8 cellular contexts compared by ENCODE assay signal in the genomic region with DNA sequence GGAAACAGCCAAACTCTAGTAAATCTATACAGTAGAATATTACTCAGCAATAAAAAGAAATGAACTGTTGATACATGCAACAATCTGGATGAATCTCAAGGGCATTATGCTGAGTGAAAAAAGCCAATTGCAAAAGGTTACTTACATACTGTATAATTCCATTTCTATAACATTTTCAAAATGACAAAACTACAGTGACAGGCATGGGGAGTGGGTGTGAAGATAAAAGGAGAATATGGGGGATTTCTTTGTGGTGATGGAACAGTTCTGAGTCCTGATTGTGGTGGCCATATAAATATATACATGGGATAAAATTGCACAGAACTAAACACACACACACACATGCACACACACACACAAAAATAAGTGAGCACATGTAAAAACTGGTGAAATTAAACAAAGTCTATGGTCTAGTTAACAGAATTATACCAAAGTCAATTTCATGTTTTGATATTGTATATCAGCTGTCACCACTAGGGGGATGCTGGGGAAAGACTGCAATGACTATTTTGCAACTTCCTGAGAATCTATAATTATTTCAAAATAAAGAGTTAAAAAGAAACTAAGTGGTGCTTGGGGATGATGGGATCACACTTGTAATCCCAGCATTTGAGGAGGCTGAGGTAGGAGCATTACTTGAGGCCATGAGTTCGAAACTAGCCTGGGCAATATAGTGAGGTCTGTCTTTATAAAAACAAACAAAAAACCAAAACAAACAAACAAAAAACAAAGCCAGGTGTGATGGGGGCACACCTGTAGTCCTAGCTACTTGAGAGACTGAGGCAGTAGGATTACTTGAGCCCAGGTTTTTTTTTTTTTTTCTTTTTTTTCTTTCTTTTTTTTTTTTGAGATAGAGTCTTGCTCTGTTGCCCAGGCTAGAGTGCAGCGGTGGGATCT.
A peak's percentile ranks its signal among the peaks of the same experiment; 100 is the strongest.
DNase-seq lines count a peak whose midpoint lies in the region; ATAC-seq, FAIRE-seq and TF ChIP-seq lines count a peak whose summit lies in the region.

No MANE protein-coding gene starts in this region.

- H3K4me3 ChIP-seq in endodermal cell (ENCODE audit: low read length): no peak overlapping the region
- no peak overlapping the region for H3K4me3 ChIP-seq in small intestine (ENCODE audit: low read depth in 1 of 2, low read length in 2 of 2)

- H3K4me3 Mint-ChIP-seq in activated naive CD8-positive, alpha-beta T cell treated with anti-CD3 and anti-CD28 coated beads, Interleukin-2, amount 50 U/mL, for 24 hours: no peak overlapping the region
- no peak overlapping the region for H3K4me3 Mint-ChIP-seq in activated naive CD8-positive, alpha-beta T cell treated with anti-CD3 and anti-CD28 coated beads for 36 hours
- H3K4me3 Mint-ChIP-seq in endodermal cell: no peak overlapping the region

- no peak for FAIRE-seq in small intestine (lab: Jason Lieb, UNC)

- DNase-seq in activated naive CD8-positive, alpha-beta T cell treated with anti-CD3 and anti-CD28 coated beads, Interleukin-2, amount 50 U/mL, for 24 hours: no peak
- DNase-seq in activated naive CD8-positive, alpha-beta T cell treated with anti-CD3 and anti-CD28 coated beads for 36 hours: no peak
- DNase-seq in MV-4-11 (lab: John Stamatoyannopoulos, UW) (peak; percentile 64), endodermal cell (no peak), small intestine (peak; percentile 13), NCI-H1694 treated with DMSO at 0.1 percent for 48 hours (lab: John Stamatoyannopoulos, UW) (no peak), mucosa of gallbladder (ENCODE audit: low spot score) (no peak), activated gamma-delta T cell treated with Interleukin-2 at 50 U/mL for 16 hours (no peak)

- no peaks in the 10 kb centered on the region for H3K27me3 ChIP-seq in endodermal cell (ENCODE audit: control insufficient read depth, insufficient read depth, low read length, poor library complexity, severe bottlenecking)
- no peaks in the 10 kb centered on the region for H3K27me3 ChIP-seq in small intestine (ENCODE audit: control insufficient read depth in 2 of 2, insufficient read depth in 2 of 2, low read length in 2 of 2)

- peaks cover 24% of the 10 kb centered on the region for H3K27me3 Mint-ChIP-seq in activated naive CD8-positive, alpha-beta T cell treated with anti-CD3 and anti-CD28 coated beads, Interleukin-2, amount 50 U/mL, for 24 hours
- peaks cover 26% of the 10 kb centered on the region for H3K27me3 Mint-ChIP-seq in activated naive CD8-positive, alpha-beta T cell treated with anti-CD3 and anti-CD28 coated beads for 36 hours
- no peaks in the 10 kb centered on the region for H3K27me3 Mint-ChIP-seq in endodermal cell (ENCODE audit: insufficient read depth)

- peak; percentile 83 for TF ChIP-seq CTCF in endodermal cell (conservative IDR thresholded peaks at IDR 0.05)

- no peak overlapping the region for H3K9ac ChIP-seq in endodermal cell (ENCODE audit: extremely low read depth, low read length, poor library complexity, severe bottlenecking)

- H3K36me3 ChIP-seq in endodermal cell (ENCODE audit: control insufficient read depth, insufficient read depth, low read length) (no peaks in the 10 kb centered on the region), small intestine (ENCODE audit: control insufficient read depth in 2 of 2, insufficient read depth in 2 of 2, low read length in 2 of 2) (no peaks in the 10 kb centered on the region)

- peak overlapping the region; percentile 8 for H3K27ac Mint-ChIP-seq in activated naive CD8-positive, alpha-beta T cell treated with anti-CD3 and anti-CD28 coated beads, Interleukin-2, amount 50 U/mL, for 24 hours
- no peak overlapping the region for H3K27ac Mint-ChIP-seq in activated naive CD8-positive, alpha-beta T cell treated with anti-CD3 and anti-CD28 coated beads for 36 hours
- H3K27ac Mint-ChIP-seq in endodermal cell: no peak overlapping the region

- H3K27ac ChIP-seq in endodermal cell (ENCODE audit: low read depth, low read length) (no peak overlapping the region), small intestine (ENCODE audit: low read depth in 1 of 2, low read length in 1 of 2) (no peak overlapping the region)

- 82 to 100% methylated on average over 1 to 2 of the region's 2 CpGs for WGBS in endodermal cell (ENCODE audit: insufficient coverage in 1 of 2, insufficient read length in 1 of 2), 2 experiments
- WGBS in small intestine, 3 donors: 87 to 94% (median 89%) methylated on average over 2 of the region's 2 CpGs

- H3K36me3 Mint-ChIP-seq in activated naive CD8-positive, alpha-beta T cell treated with anti-CD3 and anti-CD28 coated beads, Interleukin-2, amount 50 U/mL, for 24 hours (ENCODE audit: low read depth): peaks cover 13% of the 10 kb centered on the region
- H3K36me3 Mint-ChIP-seq in activated naive CD8-positive, alpha-beta T cell treated with anti-CD3 and anti-CD28 coated beads for 36 hours: peaks cover 9% of the 10 kb centered on the region
- H3K36me3 Mint-ChIP-seq in endodermal cell (ENCODE audit: low read depth): no peaks in the 10 kb centered on the region

- peaks cover 14% of the 10 kb centered on the region for H3K9me3 ChIP-seq in endodermal cell (ENCODE audit: control insufficient read depth, low read length)
- no peaks in the 10 kb centered on the region for H3K9me3 ChIP-seq in small intestine (ENCODE audit: control insufficient read depth, low read depth)

- H3K4me1 Mint-ChIP-seq in activated naive CD8-positive, alpha-beta T cell treated with anti-CD3 and anti-CD28 coated beads, Interleukin-2, amount 50 U/mL, for 24 hours: peaks cover 27% of the 10 kb centered on the region
- peaks cover 19% of the 10 kb centered on the region for H3K4me1 Mint-ChIP-seq in activated naive CD8-positive, alpha-beta T cell treated with anti-CD3 and anti-CD28 coated beads for 36 hours
- H3K4me1 Mint-ChIP-seq in endodermal cell: no peaks in the 10 kb centered on the region

- H3K4me1 ChIP-seq in endodermal cell (ENCODE audit: control insufficient read depth, insufficient read depth, low read length) (no peaks in the 10 kb centered on the region), small intestine (ENCODE audit: control insufficient read depth in 2 of 2, insufficient read depth in 1 of 2, low read depth in 1 of 2, low read length in 1 of 2) (no peaks in the 10 kb centered on the region)

- ATAC-seq in activated naive CD8-positive, alpha-beta T cell treated with anti-CD3 and anti-CD28 coated beads, Interleukin-2, amount 50 U/mL, for 24 hours: peak; percentile 68

- H3K9me3 Mint-ChIP-seq in activated naive CD8-positive, alpha-beta T cell treated with anti-CD3 and anti-CD28 coated beads, Interleukin-2, amount 50 U/mL, for 24 hours: peaks cover 20% of the 10 kb centered on the region
- H3K9me3 Mint-ChIP-seq in activated naive CD8-positive, alpha-beta T cell treated with anti-CD3 and anti-CD28 coated beads for 36 hours: peaks cover 12% of the 10 kb centered on the region
- peaks cover 9% of the 10 kb centered on the region for H3K9me3 Mint-ChIP-seq in endodermal cell

Comparison
In these comparisons a context has a peak if more than half of its experiments do, and no peak if none do; other contexts are left out.
1. DNase-seq: peak in MV-4-11 (single experiment) and small intestine (single experiment); none in activated naive CD8-positive, alpha-beta T cell treated with anti-CD3 and anti-CD28 coated beads, Interleukin-2, amount 50 U/mL, for 24 hours (single experiment), activated naive CD8-positive, alpha-beta T cell treated with anti-CD3 and anti-CD28 coated beads for 36 hours (single experiment), endodermal cell (single experiment), NCI-H1694 treated with DMSO at 0.1 percent for 48 hours (single experiment), mucosa of gallbladder (single experiment) and activated gamma-delta T cell treated with Interleukin-2 at 50 U/mL for 16 hours (single experiment).